Comparison of ENCODE assay signal across 17 cellular contexts in the genomic region with DNA sequence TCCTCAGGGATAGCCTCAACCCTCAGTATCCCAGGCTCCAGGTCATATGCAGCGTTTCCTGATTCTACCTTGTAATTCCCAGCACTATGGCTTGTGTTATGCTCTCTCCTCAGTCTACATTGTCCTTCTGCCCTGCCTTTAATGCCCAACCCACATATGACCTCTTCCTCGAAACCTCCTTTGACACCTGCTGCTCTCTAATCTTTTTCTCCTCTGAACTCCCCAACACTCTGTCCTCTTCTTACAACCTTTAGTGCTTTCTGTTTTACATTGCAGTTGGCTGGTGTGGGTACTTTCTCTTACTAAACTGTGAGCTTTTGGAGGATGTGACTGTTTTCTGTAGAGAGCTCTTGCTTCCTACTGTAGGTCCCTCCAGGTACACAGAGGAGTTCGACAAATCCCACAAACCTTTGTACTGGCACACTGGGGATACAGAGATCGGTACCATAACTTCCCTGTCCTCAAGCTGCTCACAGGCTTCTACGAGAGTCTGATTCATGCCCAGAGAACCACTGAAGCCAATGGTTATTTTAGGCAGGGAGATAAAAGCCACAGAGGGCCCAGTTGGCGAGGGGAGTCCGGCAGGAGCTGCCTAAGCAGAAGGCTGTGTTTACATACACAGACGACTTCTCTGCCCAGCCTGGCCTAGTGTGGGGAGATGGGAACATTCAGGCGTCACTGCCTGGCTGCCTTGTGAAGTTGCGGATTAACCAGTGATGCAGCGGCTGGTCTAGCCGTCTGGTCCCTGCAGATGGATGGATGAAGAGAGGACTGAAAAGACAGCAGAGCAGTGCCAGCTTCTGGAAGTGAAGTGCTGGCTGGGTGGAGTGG. TPM values are rescaled to one million over a fixed set of nuclear protein-coding genes. Genes with fewer than 3 reads are reported as not detected.
DNase-seq lines count a peak whose midpoint lies in the region; ATAC-seq and TF ChIP-seq lines count a peak whose summit lies in the region.
"Had no signal": no experiment of that assay in that cellular context is flagged by ENCODE, and none has a peak within 500 bp of the region (broad histone marks: within the 10 kb centered on the region; RNA-seq: fewer than 3 reads in every experiment).

No MANE protein-coding gene starts in this region.

- H3K36me3 Mint-ChIP-seq in Calu3 (ENCODE audit: insufficient read depth, unreplicated experiment) = no peaks in the 10 kb centered on the region
- H3K36me3 Mint-ChIP-seq: activated naive CD4-positive, alpha-beta T cell treated with anti-CD3 and anti-CD28 coated beads, Interleukin-2, amount 10 ng/mL, durations not matched to agents 7 days and 5 days had no signal

- no peak overlapping the region for H3K18ac ChIP-seq in IMR-90 (ENCODE audit: low read depth, low read length)

- TF ChIP-seq POLR2A in IMR-90 (IDR thresholded peaks at IDR 0.05; ENCODE audit: low read depth, low read length) = no peak

- DNase-seq in IMR-90 = peak; percentile 44
- peak; percentile 63 for DNase-seq in astrocyte of the hippocampus (ENCODE audit: low read depth, low spot score)
- DNase-seq in right cardiac atrium = peak; percentile 55 to 80 (median 75)
- DNase-seq in NCI-H187 treated with DMSO at 0.1 percent for 48 hours (lab: John Stamatoyannopoulos, UW) = no peak
- DNase-seq in Calu3 = no peak
- DNase-seq in NCI-H526 treated with DMSO at 0.1 percent for 48 hours (lab: John Stamatoyannopoulos, UW) = no peak
- DNase-seq: activated CD8-positive, alpha-beta T cell treated with anti-CD3 and anti-CD28 coated beads for 36 hours; activated naive CD4-positive, alpha-beta T cell treated with anti-CD3 and anti-CD28 coated beads, Interleukin-2, amount 10 ng/mL, durations not matched to agents 7 days and 5 days; cortex of kidney; NCI-H2029 treated with DMSO at 0.1 percent for 48 hours; Peyer's patch; T-helper 9 cell had no signal

- H3K4me1 ChIP-seq in IMR-90 (ENCODE audit: control insufficient read depth, insufficient read depth, low read length) (peaks cover 6% of the 10 kb centered on the region; the same call in 1 of the 2 replicates), right cardiac atrium (ENCODE audit: control insufficient read depth, insufficient read depth, low read length) (peaks cover 3% of the 10 kb centered on the region), stomach smooth muscle (ENCODE audit: control insufficient read depth, insufficient read depth, low read length) (peaks cover 20% of the 10 kb centered on the region)

- H3K9me1 ChIP-seq in IMR-90 (ENCODE audit: insufficient read depth, low read length) = no peaks in the 10 kb centered on the region

- dilution Hi-C loops in IMR-90 (cut with HindIII; ENCODE audit: low sequenced_read_pairs, unreplicated experiment) = no loop called here

- H3K56ac ChIP-seq in IMR-90 (ENCODE audit: extremely low read depth, insufficient read depth, low read length) = no peak overlapping the region

- H2BK15ac ChIP-seq in IMR-90 (ENCODE audit: low read depth, low read length) = no peak overlapping the region

- H3K27me3 ChIP-seq in IMR-90 (ENCODE audit: control insufficient read depth, insufficient read depth, low read length) = peaks cover 7% of the 10 kb centered on the region
- H3K27me3 ChIP-seq in right cardiac atrium (ENCODE audit: control insufficient read depth, insufficient read depth) = no peaks in the 10 kb centered on the region
- no peaks in the 10 kb centered on the region for H3K27me3 ChIP-seq in stomach smooth muscle (ENCODE audit: control insufficient read depth in 1 of 2, insufficient read depth in 2 of 2, low read length in 2 of 2)
- H3K27me3 ChIP-seq: Peyer's patch had no signal

- H3K27ac ChIP-seq in IMR-90 (ENCODE audit: insufficient read depth, low read length) (no peak overlapping the region), right cardiac atrium (ENCODE audit: low read length) (peak overlapping the region; percentile 69), stomach smooth muscle (ENCODE audit: low read length) (peak overlapping the region; percentile 75)
- H3K27ac ChIP-seq: Peyer's patch had no signal

- no peak for TF ChIP-seq RAD21 in IMR-90 (IDR thresholded peaks at IDR 0.05; ENCODE audit: low read length)

- H2BK5ac ChIP-seq in IMR-90 (ENCODE audit: low read depth, low read length, poor library complexity, severe bottlenecking) = no peak overlapping the region

- no peak overlapping the region for H2AK5ac ChIP-seq in IMR-90 (ENCODE audit: low read depth, low read length)

- in situ Hi-C loops in IMR-90 (cut with MboI; ENCODE audit: low sequenced_read_pairs) = loop anchor here (25.0 kb wide), 1 partner anchor 384 kb away; a partner anchor contains a TSS

- no peaks in the 10 kb centered on the region for H3K79me1 ChIP-seq in IMR-90 (ENCODE audit: low read depth in 1 of 2, low read length in 2 of 2)

- peaks cover 26% of the 10 kb centered on the region for H3K4me1 Mint-ChIP-seq in Calu3 (ENCODE audit: low read depth, unreplicated experiment)

- peak overlapping the region; percentile 57 for H2AFZ ChIP-seq in IMR-90 (replicated peaks; ENCODE audit: low read length, poor library complexity)

- H3K36me3 ChIP-seq in IMR-90 (ENCODE audit: control insufficient read depth, insufficient read depth, low read length) (no peaks in the 10 kb centered on the region), stomach smooth muscle (ENCODE audit: control insufficient read depth in 2 of 2, insufficient read depth in 2 of 2, low read length in 2 of 2) (no peaks in the 10 kb centered on the region)
- H3K36me3 ChIP-seq: Peyer's patch had no signal

- TF ChIP-seq CTCF in IMR-90 (conservative IDR thresholded peaks at IDR 0.05; ENCODE audit: low read depth, low read length) = no peak
- TF ChIP-seq CTCF in Calu3 (IDR thresholded peaks at IDR 0.05; ENCODE audit: unreplicated experiment) = no peak

- H2BK20ac ChIP-seq in IMR-90 (ENCODE audit: low read depth, low read length) = no peak overlapping the region

- no peak overlapping the region for H4K8ac ChIP-seq in IMR-90 (ENCODE audit: low read depth in 2 of 2, low read length in 2 of 2)

- H2AK9ac ChIP-seq in IMR-90 (replicated peaks; ENCODE audit: low read depth, low read length, poor library complexity) = no peak overlapping the region

- H3K9me3 Mint-ChIP-seq in Calu3 (ENCODE audit: low read depth, unreplicated experiment) = no peaks in the 10 kb centered on the region
- H3K9me3 Mint-ChIP-seq: activated CD8-positive, alpha-beta T cell treated with anti-CD3 and anti-CD28 coated beads for 36 hours; activated naive CD4-positive, alpha-beta T cell treated with anti-CD3 and anti-CD28 coated beads, Interleukin-2, amount 10 ng/mL, durations not matched to agents 7 days and 5 days; stimulated activated naive CD8-positive, alpha-beta T cell treated with anti-CD3 and anti-CD28 coated beads, Interleukin-15, Interleukin-2, amounts not matched to agents 100 ng/mL and 50 ng/mL, for 24 hours had no signal

- H3K14ac ChIP-seq in IMR-90 (replicated peaks; ENCODE audit: low read depth, low read length) = no peak overlapping the region

- intact Hi-C loops in IMR-90 (cut with micrococcal nuclease) = no loop called here
- intact Hi-C loops in right cardiac atrium (cut with DNase I) = no loop called here
- intact Hi-C loops in Calu3 (cut with micrococcal nuclease; ENCODE audit: unreplicated experiment) = no loop called here

- no peak overlapping the region for H4K5ac ChIP-seq in IMR-90 (ENCODE audit: low read depth, low read length)

- H3K23ac ChIP-seq in IMR-90 (ENCODE audit: low read depth, low read length) = no peak overlapping the region

- no peak overlapping the region for H4K91ac ChIP-seq in IMR-90 (ENCODE audit: insufficient read depth, low read depth, low read length)

- H3K4me3 Mint-ChIP-seq in Calu3 (ENCODE audit: low read depth, unreplicated experiment) = no peak overlapping the region
- H3K4me3 Mint-ChIP-seq: activated CD8-positive, alpha-beta T cell treated with anti-CD3 and anti-CD28 coated beads for 36 hours; activated naive CD4-positive, alpha-beta T cell treated with anti-CD3 and anti-CD28 coated beads, Interleukin-2, amount 10 ng/mL, durations not matched to agents 7 days and 5 days; stimulated activated naive CD8-positive, alpha-beta T cell treated with anti-CD3 and anti-CD28 coated beads, Interleukin-15, Interleukin-2, amounts not matched to agents 100 ng/mL and 50 ng/mL, for 24 hours had no signal

- H3K9ac ChIP-seq in IMR-90 (ENCODE audit: low read depth, low read length) = no peak overlapping the region
- H3K9ac ChIP-seq in stomach smooth muscle (ENCODE audit: low read length in 2 of 2) = no peak overlapping the region

- H3K4ac ChIP-seq in IMR-90 (ENCODE audit: low read depth, low read length) = no peak overlapping the region

- H3K4me2 ChIP-seq in IMR-90 (ENCODE audit: low read depth, low read length) = 0 out of 2 replicates have a peak overlapping the region, but pooled peaks have one; percentile 31

- BruUV-seq in IMR-90 (replicated peaks; lab: Mats Ljungman, UMichigan) (no TSS peak), Calu3 (replicated peaks; lab: Mats Ljungman, UMichigan) (no TSS peak)

- ATAC-seq in IMR-90 (ENCODE audit: low read depth) (peak; percentile 52), right cardiac atrium (peak; percentile 75 to 83), GM21526 (IDR thresholded peaks at IDR 0.05; ENCODE audit: low FRiP score, unreplicated experiment) (no peak)
- ATAC-seq: activated CD8-positive, alpha-beta T cell treated with anti-CD3 and anti-CD28 coated beads for 36 hours had no signal

- no peaks in the 10 kb centered on the region for H3K27me3 Mint-ChIP-seq in Calu3 (ENCODE audit: unreplicated experiment)

- H3K27ac Mint-ChIP-seq in Calu3 (ENCODE audit: unreplicated experiment) = no peak overlapping the region
- H3K27ac Mint-ChIP-seq: activated CD8-positive, alpha-beta T cell treated with anti-CD3 and anti-CD28 coated beads for 36 hours; activated naive CD4-positive, alpha-beta T cell treated with anti-CD3 and anti-CD28 coated beads, Interleukin-2, amount 10 ng/mL, durations not matched to agents 7 days and 5 days; progenitor cell of endocrine pancreas; stimulated activated naive CD8-positive, alpha-beta T cell treated with anti-CD3 and anti-CD28 coated beads, Interleukin-15, Interleukin-2, amounts not matched to agents 100 ng/mL and 50 ng/mL, for 24 hours had no signal

- WGBS in IMR-90 (ENCODE audit: extremely low coverage in 2 of 2, insufficient read length in 1 of 2), 2 experiments = 70% methylated on average over 1 of the region's 12 CpGs; no CpG with 5 or more reads in 1 of the 2 experiments
- 61% methylated on average over 12 of the region's 12 CpGs for WGBS in right cardiac atrium

- H3K4me3 ChIP-seq in IMR-90 (ENCODE audit: insufficient read depth, low read depth, low read length) (no peak overlapping the region), right cardiac atrium (ENCODE audit: low read length) (no peak overlapping the region), stomach smooth muscle (ENCODE audit: low read length in 2 of 2) (peak overlapping the region in 1 of 2 donors; percentile 35)
- H3K4me3 ChIP-seq: lung, Peyer's patch had no signal

- H4K20me1 ChIP-seq in IMR-90 (ENCODE audit: insufficient read depth, low read length) = no peaks in the 10 kb centered on the region; the same call in 1 of the 2 replicates

- H3K9me3 ChIP-seq in IMR-90 (ENCODE audit: control insufficient read depth, insufficient read depth, low read length) (no peaks in the 10 kb centered on the region), right cardiac atrium (ENCODE audit: control insufficient read depth, low read length) (no peaks in the 10 kb centered on the region), stomach smooth muscle (ENCODE audit: control insufficient read depth in 2 of 2, low read length in 2 of 2) (no peaks in the 10 kb centered on the region)
- H3K9me3 ChIP-seq: Peyer's patch had no signal

- no peak overlapping the region for H2BK120ac ChIP-seq in IMR-90 (ENCODE audit: low read depth, low read length)

- CTCF ChIA-PET in IMR-90 (lab: Yijun Ruan, JAX) (interaction anchor here (0.6 to 1.1 kb wide), 4 partner anchors 8 to 192 kb away, joined by 3 read pairs; a partner anchor contains a TSS), Calu3 (lab: Charles Lee) (interaction anchor here (0.7 kb wide), 2 partner anchors 50 to 55 kb away, joined by 4 read pairs; no protein-coding TSS in a partner anchor)

- POLR2A ChIA-PET in IMR-90 (lab: Charles Lee; ENCODE audit: unreplicated experiment) = no interaction called here

RNA-seq across cellular contexts. Expression of a gene that starts 8.4 kb away (rescaled TPM):
- 12.5 and 13.9 TPM in 2 replicates for total RNA-seq in IMR-90 (2012; rRNA removed)
- 33.6 and 33.7 TPM in 2 replicates for polyA plus RNA-seq in IMR-90 (2012; rRNA removed)
- polyA plus RNA-seq in IMR-90 (2012; cell fraction: cytosol; rRNA removed) = 25.6 and 29.3 TPM in 2 replicates
- 15.7 and 18.4 TPM in 2 replicates for polyA plus RNA-seq in IMR-90 (2012; cell fraction: nucleus; rRNA removed; ENCODE audit: low replicate concordance)
- total RNA-seq in right cardiac atrium = 10 to 100 TPM; 21.9 to 33.8 (median 28.8) TPM
- polyA plus RNA-seq in right cardiac atrium = 12.1 TPM
- total RNA-seq in Calu3 (2022) = 121 and 184 TPM in 2 replicates

Comparison
In these comparisons a context has a peak if more than half of its experiments do, and no peak if none do; other contexts are left out.
1. DNase-seq: peak in IMR-90 (single experiment), astrocyte of the hippocampus (single experiment) and right cardiac atrium (3 of 3); none in NCI-H187 treated with DMSO at 0.1 percent for 48 hours (single experiment), Calu3 (single experiment) and NCI-H526 treated with DMSO at 0.1 percent for 48 hours (single experiment).